ENCODE assay signal across 20 cellular contexts in the genomic region with DNA sequence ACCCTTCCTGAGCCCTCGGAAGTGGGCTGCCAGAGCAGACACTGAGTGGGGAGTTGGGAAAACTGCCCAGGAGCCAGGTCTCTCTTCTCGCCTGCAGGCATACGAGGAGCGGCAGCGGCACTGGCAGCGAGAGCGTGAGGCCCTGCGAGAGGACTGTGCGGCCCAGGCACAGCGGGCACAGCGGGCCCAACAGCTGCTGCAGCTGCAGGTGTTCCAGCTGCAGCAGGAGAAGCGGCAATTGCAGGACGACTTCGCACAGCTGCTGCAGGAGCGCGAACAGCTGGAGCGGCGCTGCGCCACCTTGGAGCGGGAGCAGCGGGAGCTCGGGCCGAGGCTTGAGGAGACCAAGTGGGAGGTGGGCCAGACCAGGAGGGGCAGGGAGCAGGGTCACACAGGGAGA. TPM values are rescaled to one million over a fixed set of nuclear protein-coding genes. Genes with fewer than 3 reads are reported as not detected.
DNase-seq lines count a peak whose midpoint lies in the region; ATAC-seq and TF ChIP-seq lines count a peak whose summit lies in the region.
"Had no signal": no experiment of that assay in that cellular context is flagged by ENCODE, and none has a peak within 500 bp of the region (broad histone marks: within the 10 kb centered on the region; RNA-seq: fewer than 3 reads in every experiment).

No MANE protein-coding gene starts in this region.

- H3K4me2 ChIP-seq in osteoblast (ENCODE audit: insufficient read depth, low read length) = no peak overlapping the region
- H3K4me2 ChIP-seq: KMS-11 had no signal

- DNase-seq in stimulated activated naive CD8-positive, alpha-beta T cell treated with anti-CD3 and anti-CD28 coated beads, Interleukin-15, amount 100 ng/mL, for 72 hours = no peak
- DNase-seq in stimulated activated naive CD8-positive, alpha-beta T cell treated with anti-CD3 and anti-CD28 coated beads, Interleukin-15, Interleukin-2, amounts not matched to agents 100 U/mL and 50 U/mL, for 24 hours = no peak
- DNase-seq in dorsolateral prefrontal cortex (no peak), osteoblast (ENCODE audit: insufficient read length, low spot score, missing footprints) (peak; percentile 23)
- DNase-seq in activated naive CD4-positive, alpha-beta T cell treated with anti-CD3 and anti-CD28 coated beads, Interleukin-2, amount 50 U/mL, for 16 hours = no peak
- DNase-seq: C1 segment of cervical spinal cord; CD4-positive, alpha-beta memory T cell; COR-L47; DMS53; H7; MM.1S; NCI-H2029; NCI-H446; NCI-H524 treated with DMSO at 0.1 percent for 48 hours; NCI-H774; SJCRH30 had no signal

- H3K4me3 ChIP-seq in dorsolateral prefrontal cortex = peak overlapping the region in 1 of 59 donors; percentile 24
- no peak overlapping the region for H3K4me3 ChIP-seq in osteoblast (ENCODE audit: insufficient read depth, low read length)
- H3K4me3 ChIP-seq: SJCRH30 had no signal

- H3K4me1 Mint-ChIP-seq in stimulated activated naive CD8-positive, alpha-beta T cell treated with anti-CD3 and anti-CD28 coated beads, Interleukin-15, amount 100 ng/mL, for 72 hours = peaks cover 10% of the 10 kb centered on the region

- ATAC-seq in stimulated activated naive CD8-positive, alpha-beta T cell treated with anti-CD3 and anti-CD28 coated beads, Interleukin-15, amount 100 ng/mL, for 72 hours = no peak
- no peak for ATAC-seq in stimulated activated naive CD8-positive, alpha-beta T cell treated with anti-CD3 and anti-CD28 coated beads, Interleukin-15, Interleukin-2, amounts not matched to agents 100 U/mL and 50 U/mL, for 24 hours
- ATAC-seq in HG03571 (IDR thresholded peaks at IDR 0.05; ENCODE audit: unreplicated experiment) = no peak
- no peak for ATAC-seq in HG03521 (IDR thresholded peaks at IDR 0.05; ENCODE audit: unreplicated experiment)

- peaks cover 43% of the 10 kb centered on the region for H3K36me3 ChIP-seq in osteoblast (ENCODE audit: insufficient read depth, low read length)

- H3K27me3 Mint-ChIP-seq in stimulated activated naive CD8-positive, alpha-beta T cell treated with anti-CD3 and anti-CD28 coated beads, Interleukin-15, amount 100 ng/mL, for 72 hours = no peaks in the 10 kb centered on the region
- H3K27me3 Mint-ChIP-seq: CD4-positive, alpha-beta memory T cell; IgD-negative memory B cell had no signal

- TF ChIP-seq CTCF in dorsolateral prefrontal cortex (IDR thresholded peaks at IDR 0.05 in 54 of 56, conservative IDR thresholded peaks at IDR 0.05 in 2 of 56; ENCODE audit: low read depth in 1 of 56, partially characterized antibody in 56 of 56) (no peak), osteoblast (IDR thresholded peaks at IDR 0.05; ENCODE audit: extremely low read depth, low read depth, low read length) (no peak)

- no peaks in the 10 kb centered on the region for H3K9me3 Mint-ChIP-seq in stimulated activated naive CD8-positive, alpha-beta T cell treated with anti-CD3 and anti-CD28 coated beads, Interleukin-15, amount 100 ng/mL, for 72 hours
- H3K9me3 Mint-ChIP-seq: CD4-positive, alpha-beta memory T cell; IgD-negative memory B cell had no signal

- no peaks in the 10 kb centered on the region for H3K27me3 ChIP-seq in dorsolateral prefrontal cortex
- H3K27me3 ChIP-seq in osteoblast (ENCODE audit: insufficient read depth, low read length) = no peaks in the 10 kb centered on the region
- H3K27me3 ChIP-seq: SJCRH30 had no signal

- peak overlapping the region; percentile 48 to 65 for H3K27ac Mint-ChIP-seq in stimulated activated naive CD8-positive, alpha-beta T cell treated with anti-CD3 and anti-CD28 coated beads, Interleukin-15, amount 100 ng/mL, for 72 hours
- H3K27ac Mint-ChIP-seq: IgD-negative memory B cell had no signal

- no peaks in the 10 kb centered on the region for H3K9me3 ChIP-seq in osteoblast (ENCODE audit: low read depth, low read length)
- H3K9me3 ChIP-seq: SJCRH30 had no signal

- H3K4me1 ChIP-seq in osteoblast (ENCODE audit: insufficient read depth, low read length) = peaks cover 31% of the 10 kb centered on the region

- peak overlapping the region in 56 of 59 donors; percentile 5 to 100 (median 99) for H3K27ac ChIP-seq in dorsolateral prefrontal cortex
- H3K27ac ChIP-seq in osteoblast (ENCODE audit: low read depth, low read length) = no peak overlapping the region
- H3K27ac ChIP-seq: KMS-11, SJCRH30 had no signal

- no peak overlapping the region for H2AFZ ChIP-seq in osteoblast (ENCODE audit: low read length)

- H3K79me2 ChIP-seq in osteoblast (ENCODE audit: insufficient read depth, low read length) = peaks cover 56% of the 10 kb centered on the region

- intact Hi-C loops in dorsolateral prefrontal cortex (cut with DNase I) = no loop called here

- no peak overlapping the region for H3K4me3 Mint-ChIP-seq in stimulated activated naive CD8-positive, alpha-beta T cell treated with anti-CD3 and anti-CD28 coated beads, Interleukin-15, amount 100 ng/mL, for 72 hours
- H3K4me3 Mint-ChIP-seq: CD4-positive, alpha-beta memory T cell had no signal

- H4K20me1 ChIP-seq in osteoblast (ENCODE audit: insufficient read depth, low read length) = peaks cover 45% of the 10 kb centered on the region

RNA-seq across cellular contexts. Expression of a gene that starts 5.8 kb away (rescaled TPM):
- total RNA-seq in dorsolateral prefrontal cortex (100 to 1,000 TPM in 1 of 120 experiments, 10 to 100 TPM in 119; 37.0 to 129 (median 54.7) TPM), osteoblast (117 and 127 TPM in 2 replicates)

RNA-seq across cellular contexts. Expression of a gene that starts 18.0 kb away (rescaled TPM):
- 10 to 100 TPM in 1 of 120 experiments, 1 to 10 TPM in 119; 3.4 to 10.0 (median 5.4) TPM for total RNA-seq in dorsolateral prefrontal cortex
- total RNA-seq in osteoblast = 3.2 and 3.3 TPM in 2 replicates

RNA-seq across cellular contexts. Expression of a gene that starts 18.1 kb away (rescaled TPM):
- total RNA-seq in dorsolateral prefrontal cortex = 10 to 100 TPM; 42.1 to 81.4 (median 59.6) TPM
- total RNA-seq in osteoblast = 48.5 and 55.7 TPM in 2 replicates

RNA-seq across cellular contexts. Expression of a gene that starts 25.6 kb away (rescaled TPM):
- 10 to 100 TPM; 11.3 to 42.8 (median 23.8) TPM for total RNA-seq in dorsolateral prefrontal cortex
- 0.72 and 1.2 TPM in 2 replicates for total RNA-seq in osteoblast

RNA-seq across cellular contexts. Expression of a gene that starts 25.7 kb away (rescaled TPM):
- total RNA-seq in dorsolateral prefrontal cortex (100 to 1,000 TPM in 7 of 120 experiments, 10 to 100 TPM in 113; 53.8 to 127 (median 83.8) TPM), osteoblast (103 and 106 TPM in 2 replicates)
